Comparison of ENCODE assay signal across 1 cellular context in genomic region chr10:73892314-73893080, GRCh38.
TF ChIP-seq lines count a peak whose summit lies in the region.

No MANE protein-coding gene starts in this region.

TF ChIP-seq in K562, 482 proteins besides CTCF, POLR2A, EP300 and RAD21 (continues in another document):
- TF ChIP-seq ERF (CRISPR knock-in tag; IDR thresholded peaks at IDR 0.05) (no peak), ZNF785 (CRISPR knock-in tag; IDR thresholded peaks at IDR 0.05) (no peak), IRF1 (CRISPR knock-in tag; IDR thresholded peaks at IDR 0.05; ENCODE audit: borderline replicate concordance) (no peak), PCBP1 (IDR thresholded peaks at IDR 0.05; ENCODE audit: low read depth, low read length, poor library complexity, severe bottlenecking) (no peak), HOMEZ (CRISPR knock-in tag; IDR thresholded peaks at IDR 0.05) (no peak), CEBPG (CRISPR knock-in tag; IDR thresholded peaks at IDR 0.05) (peak; percentile 81; the same call in 1 of the 2 replicates), CEBPG (tag; conservative IDR thresholded peaks at IDR 0.05 in 1 of 2, IDR thresholded peaks at IDR 0.05 in 1 of 2) (peak in 1 of 2 experiments; percentile 91; a peak in 2 of 4 replicates), SMAD4 (CRISPR knock-in tag; conservative IDR thresholded peaks at IDR 0.05) (0 out of 2 replicates have a peak, but pooled peaks have one; percentile 31), ZNF780A (CRISPR knock-in tag; IDR thresholded peaks at IDR 0.05) (no peak), ZNF197 (CRISPR knock-in tag; IDR thresholded peaks at IDR 0.05; ENCODE audit: low read depth) (no peak), MEF2D (tag; conservative IDR thresholded peaks at IDR 0.05; ENCODE audit: low read depth) (no peak), TRIM24 (IDR thresholded peaks at IDR 0.05) (peak in 1 of 2 experiments; percentile 25; a peak in 1 of 4 replicates), ZNF592 (IDR thresholded peaks at IDR 0.05) (no peak), RHOXF2B (CRISPR knock-in tag; conservative IDR thresholded peaks at IDR 0.05) (no peak), L3MBTL2 (IDR thresholded peaks at IDR 0.05) (peak; percentile 44; the same call in 1 of the 2 replicates), MCM7 (IDR thresholded peaks at IDR 0.05) (no peak), JUN (IDR thresholded peaks at IDR 0.05; ENCODE audit: borderline replicate concordance, low read depth, low read length) (0 out of 2 replicates have a peak, but pooled peaks have one; percentile 9), JUN (CRISPR knock-in tag; IDR thresholded peaks at IDR 0.05; ENCODE audit: borderline replicate concordance) (no peak)
- TF ChIP-seq, protein P1, sequence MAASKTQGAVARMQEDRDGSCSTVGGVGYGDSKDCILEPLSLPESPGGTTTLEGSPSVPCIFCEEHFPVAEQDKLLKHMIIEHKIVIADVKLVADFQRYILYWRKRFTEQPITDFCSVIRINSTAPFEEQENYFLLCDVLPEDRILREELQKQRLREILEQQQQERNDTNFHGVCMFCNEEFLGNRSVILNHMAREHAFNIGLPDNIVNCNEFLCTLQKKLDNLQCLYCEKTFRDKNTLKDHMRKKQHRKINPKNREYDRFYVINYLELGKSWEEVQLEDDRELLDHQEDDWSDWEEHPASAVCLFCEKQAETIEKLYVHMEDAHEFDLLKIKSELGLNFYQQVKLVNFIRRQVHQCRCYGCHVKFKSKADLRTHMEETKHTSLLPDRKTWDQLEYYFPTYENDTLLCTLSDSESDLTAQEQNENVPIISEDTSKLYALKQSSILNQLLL (CRISPR knock-in tag; IDR thresholded peaks at IDR 0.05; ENCODE audit: borderline replicate concordance) = no peak
- TF ChIP-seq, protein P2, sequence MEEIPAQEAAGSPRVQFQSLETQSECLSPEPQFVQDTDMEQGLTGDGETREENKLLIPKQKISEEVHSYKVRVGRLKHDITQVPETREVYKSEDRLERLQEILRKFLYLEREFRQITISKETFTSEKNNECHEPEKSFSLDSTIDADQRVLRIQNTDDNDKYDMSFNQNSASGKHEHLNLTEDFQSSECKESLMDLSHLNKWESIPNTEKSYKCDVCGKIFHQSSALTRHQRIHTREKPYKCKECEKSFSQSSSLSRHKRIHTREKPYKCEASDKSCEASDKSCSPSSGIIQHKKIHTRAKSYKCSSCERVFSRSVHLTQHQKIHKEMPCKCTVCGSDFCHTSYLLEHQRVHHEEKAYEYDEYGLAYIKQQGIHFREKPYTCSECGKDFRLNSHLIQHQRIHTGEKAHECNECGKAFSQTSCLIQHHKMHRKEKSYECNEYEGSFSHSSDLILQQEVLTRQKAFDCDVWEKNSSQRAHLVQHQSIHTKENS (CRISPR knock-in tag; IDR thresholded peaks at IDR 0.05) = no peak
- TF ChIP-seq, protein P3, sequence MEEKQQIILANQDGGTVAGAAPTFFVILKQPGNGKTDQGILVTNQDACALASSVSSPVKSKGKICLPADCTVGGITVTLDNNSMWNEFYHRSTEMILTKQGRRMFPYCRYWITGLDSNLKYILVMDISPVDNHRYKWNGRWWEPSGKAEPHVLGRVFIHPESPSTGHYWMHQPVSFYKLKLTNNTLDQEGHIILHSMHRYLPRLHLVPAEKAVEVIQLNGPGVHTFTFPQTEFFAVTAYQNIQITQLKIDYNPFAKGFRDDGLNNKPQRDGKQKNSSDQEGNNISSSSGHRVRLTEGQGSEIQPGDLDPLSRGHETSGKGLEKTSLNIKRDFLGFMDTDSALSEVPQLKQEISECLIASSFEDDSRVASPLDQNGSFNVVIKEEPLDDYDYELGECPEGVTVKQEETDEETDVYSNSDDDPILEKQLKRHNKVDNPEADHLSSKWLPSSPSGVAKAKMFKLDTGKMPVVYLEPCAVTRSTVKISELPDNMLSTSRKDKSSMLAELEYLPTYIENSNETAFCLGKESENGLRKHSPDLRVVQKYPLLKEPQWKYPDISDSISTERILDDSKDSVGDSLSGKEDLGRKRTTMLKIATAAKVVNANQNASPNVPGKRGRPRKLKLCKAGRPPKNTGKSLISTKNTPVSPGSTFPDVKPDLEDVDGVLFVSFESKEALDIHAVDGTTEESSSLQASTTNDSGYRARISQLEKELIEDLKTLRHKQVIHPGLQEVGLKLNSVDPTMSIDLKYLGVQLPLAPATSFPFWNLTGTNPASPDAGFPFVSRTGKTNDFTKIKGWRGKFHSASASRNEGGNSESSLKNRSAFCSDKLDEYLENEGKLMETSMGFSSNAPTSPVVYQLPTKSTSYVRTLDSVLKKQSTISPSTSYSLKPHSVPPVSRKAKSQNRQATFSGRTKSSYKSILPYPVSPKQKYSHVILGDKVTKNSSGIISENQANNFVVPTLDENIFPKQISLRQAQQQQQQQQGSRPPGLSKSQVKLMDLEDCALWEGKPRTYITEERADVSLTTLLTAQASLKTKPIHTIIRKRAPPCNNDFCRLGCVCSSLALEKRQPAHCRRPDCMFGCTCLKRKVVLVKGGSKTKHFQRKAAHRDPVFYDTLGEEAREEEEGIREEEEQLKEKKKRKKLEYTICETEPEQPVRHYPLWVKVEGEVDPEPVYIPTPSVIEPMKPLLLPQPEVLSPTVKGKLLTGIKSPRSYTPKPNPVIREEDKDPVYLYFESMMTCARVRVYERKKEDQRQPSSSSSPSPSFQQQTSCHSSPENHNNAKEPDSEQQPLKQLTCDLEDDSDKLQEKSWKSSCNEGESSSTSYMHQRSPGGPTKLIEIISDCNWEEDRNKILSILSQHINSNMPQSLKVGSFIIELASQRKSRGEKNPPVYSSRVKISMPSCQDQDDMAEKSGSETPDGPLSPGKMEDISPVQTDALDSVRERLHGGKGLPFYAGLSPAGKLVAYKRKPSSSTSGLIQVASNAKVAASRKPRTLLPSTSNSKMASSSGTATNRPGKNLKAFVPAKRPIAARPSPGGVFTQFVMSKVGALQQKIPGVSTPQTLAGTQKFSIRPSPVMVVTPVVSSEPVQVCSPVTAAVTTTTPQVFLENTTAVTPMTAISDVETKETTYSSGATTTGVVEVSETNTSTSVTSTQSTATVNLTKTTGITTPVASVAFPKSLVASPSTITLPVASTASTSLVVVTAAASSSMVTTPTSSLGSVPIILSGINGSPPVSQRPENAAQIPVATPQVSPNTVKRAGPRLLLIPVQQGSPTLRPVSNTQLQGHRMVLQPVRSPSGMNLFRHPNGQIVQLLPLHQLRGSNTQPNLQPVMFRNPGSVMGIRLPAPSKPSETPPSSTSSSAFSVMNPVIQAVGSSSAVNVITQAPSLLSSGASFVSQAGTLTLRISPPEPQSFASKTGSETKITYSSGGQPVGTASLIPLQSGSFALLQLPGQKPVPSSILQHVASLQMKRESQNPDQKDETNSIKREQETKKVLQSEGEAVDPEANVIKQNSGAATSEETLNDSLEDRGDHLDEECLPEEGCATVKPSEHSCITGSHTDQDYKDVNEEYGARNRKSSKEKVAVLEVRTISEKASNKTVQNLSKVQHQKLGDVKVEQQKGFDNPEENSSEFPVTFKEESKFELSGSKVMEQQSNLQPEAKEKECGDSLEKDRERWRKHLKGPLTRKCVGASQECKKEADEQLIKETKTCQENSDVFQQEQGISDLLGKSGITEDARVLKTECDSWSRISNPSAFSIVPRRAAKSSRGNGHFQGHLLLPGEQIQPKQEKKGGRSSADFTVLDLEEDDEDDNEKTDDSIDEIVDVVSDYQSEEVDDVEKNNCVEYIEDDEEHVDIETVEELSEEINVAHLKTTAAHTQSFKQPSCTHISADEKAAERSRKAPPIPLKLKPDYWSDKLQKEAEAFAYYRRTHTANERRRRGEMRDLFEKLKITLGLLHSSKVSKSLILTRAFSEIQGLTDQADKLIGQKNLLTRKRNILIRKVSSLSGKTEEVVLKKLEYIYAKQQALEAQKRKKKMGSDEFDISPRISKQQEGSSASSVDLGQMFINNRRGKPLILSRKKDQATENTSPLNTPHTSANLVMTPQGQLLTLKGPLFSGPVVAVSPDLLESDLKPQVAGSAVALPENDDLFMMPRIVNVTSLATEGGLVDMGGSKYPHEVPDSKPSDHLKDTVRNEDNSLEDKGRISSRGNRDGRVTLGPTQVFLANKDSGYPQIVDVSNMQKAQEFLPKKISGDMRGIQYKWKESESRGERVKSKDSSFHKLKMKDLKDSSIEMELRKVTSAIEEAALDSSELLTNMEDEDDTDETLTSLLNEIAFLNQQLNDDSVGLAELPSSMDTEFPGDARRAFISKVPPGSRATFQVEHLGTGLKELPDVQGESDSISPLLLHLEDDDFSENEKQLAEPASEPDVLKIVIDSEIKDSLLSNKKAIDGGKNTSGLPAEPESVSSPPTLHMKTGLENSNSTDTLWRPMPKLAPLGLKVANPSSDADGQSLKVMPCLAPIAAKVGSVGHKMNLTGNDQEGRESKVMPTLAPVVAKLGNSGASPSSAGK (IDR thresholded peaks at IDR 0.05) = peak; percentile 24; the same call in 1 of the 2 replicates
- TF ChIP-seq, protein P4, sequence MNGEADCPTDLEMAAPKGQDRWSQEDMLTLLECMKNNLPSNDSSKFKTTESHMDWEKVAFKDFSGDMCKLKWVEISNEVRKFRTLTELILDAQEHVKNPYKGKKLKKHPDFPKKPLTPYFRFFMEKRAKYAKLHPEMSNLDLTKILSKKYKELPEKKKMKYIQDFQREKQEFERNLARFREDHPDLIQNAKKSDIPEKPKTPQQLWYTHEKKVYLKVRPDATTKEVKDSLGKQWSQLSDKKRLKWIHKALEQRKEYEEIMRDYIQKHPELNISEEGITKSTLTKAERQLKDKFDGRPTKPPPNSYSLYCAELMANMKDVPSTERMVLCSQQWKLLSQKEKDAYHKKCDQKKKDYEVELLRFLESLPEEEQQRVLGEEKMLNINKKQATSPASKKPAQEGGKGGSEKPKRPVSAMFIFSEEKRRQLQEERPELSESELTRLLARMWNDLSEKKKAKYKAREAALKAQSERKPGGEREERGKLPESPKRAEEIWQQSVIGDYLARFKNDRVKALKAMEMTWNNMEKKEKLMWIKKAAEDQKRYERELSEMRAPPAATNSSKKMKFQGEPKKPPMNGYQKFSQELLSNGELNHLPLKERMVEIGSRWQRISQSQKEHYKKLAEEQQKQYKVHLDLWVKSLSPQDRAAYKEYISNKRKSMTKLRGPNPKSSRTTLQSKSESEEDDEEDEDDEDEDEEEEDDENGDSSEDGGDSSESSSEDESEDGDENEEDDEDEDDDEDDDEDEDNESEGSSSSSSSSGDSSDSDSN (IDR thresholded peaks at IDR 0.05; ENCODE audit: borderline replicate concordance in 1 of 2, low read depth in 2 of 2, low read length in 2 of 2) = no peak
- TF ChIP-seq, protein P5, sequence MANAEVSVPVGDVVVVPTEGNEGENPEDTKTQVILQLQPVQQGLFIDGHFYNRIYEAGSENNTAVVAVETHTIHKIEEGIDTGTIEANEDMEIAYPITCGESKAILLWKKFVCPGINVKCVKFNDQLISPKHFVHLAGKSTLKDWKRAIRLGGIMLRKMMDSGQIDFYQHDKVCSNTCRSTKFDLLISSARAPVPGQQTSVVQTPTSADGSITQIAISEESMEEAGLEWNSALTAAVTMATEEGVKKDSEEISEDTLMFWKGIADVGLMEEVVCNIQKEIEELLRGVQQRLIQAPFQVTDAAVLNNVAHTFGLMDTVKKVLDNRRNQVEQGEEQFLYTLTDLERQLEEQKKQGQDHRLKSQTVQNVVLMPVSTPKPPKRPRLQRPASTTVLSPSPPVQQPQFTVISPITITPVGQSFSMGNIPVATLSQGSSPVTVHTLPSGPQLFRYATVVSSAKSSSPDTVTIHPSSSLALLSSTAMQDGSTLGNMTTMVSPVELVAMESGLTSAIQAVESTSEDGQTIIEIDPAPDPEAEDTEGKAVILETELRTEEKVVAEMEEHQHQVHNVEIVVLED (CRISPR knock-in tag; IDR thresholded peaks at IDR 0.05) = no peak
